27 cellular contexts compared by ENCODE assay signal in the genomic region with DNA sequence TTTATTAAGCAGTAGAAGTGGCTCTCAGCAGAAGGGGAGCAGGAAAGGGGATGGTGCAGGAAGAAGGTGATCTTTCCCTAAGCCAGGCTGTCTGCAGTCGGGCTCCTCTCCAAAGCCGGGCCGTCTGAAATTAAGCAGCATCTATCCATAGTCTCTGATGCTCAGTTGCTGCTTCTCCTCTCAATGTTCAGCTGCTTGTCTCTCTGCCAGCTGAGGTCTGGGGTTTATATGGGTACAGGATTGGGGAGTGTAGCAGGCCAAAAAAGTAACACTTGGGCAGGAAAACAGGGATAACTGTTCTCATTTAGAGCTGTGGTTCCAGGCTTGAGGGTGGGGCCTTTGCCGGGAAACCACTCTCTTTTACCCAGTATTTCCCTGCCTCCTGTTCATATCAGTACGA. TPM values are rescaled to one million over a fixed set of nuclear protein-coding genes. Genes with fewer than 3 reads are reported as not detected.
DNase-seq lines count a peak whose midpoint lies in the region; FAIRE-seq and TF ChIP-seq lines count a peak whose summit lies in the region.
"Had no signal": no experiment of that assay in that cellular context is flagged by ENCODE, and none has a peak within 500 bp of the region (broad histone marks: within the 10 kb centered on the region; RNA-seq: fewer than 3 reads in every experiment).

No MANE protein-coding gene starts in this region.

- in situ Hi-C loops in ACHN (cut with HindIII; ENCODE audit: low pct_ligation_motif_present, low pct_unique_long_range_greater_than_20kb, low sequenced_read_pairs) = no loop called here

- no peak overlapping the region for H3K4me3 Mint-ChIP-seq in H9
- no peak overlapping the region for H3K4me3 Mint-ChIP-seq in neural progenitor cell
- H3K4me3 Mint-ChIP-seq: CD4-positive, alpha-beta T cell had no signal

- H3T11ph ChIP-seq in H9 (ENCODE audit: low read length) = no peak overlapping the region

- WGBS in H9 (ENCODE audit: extremely low coverage, insufficient read length, low lambda C conversion rate) = no CpG with 5 or more reads among the region's 5 CpGs
- WGBS in H1 (ENCODE audit: extremely low coverage in 1 of 2, insufficient coverage in 1 of 2, insufficient read length in 1 of 2, insufficient replicate concordance in 2 of 2, low coverage in 1 of 2, low lambda C conversion rate in 2 of 2, missing lambda C conversion rate in 1 of 2), 2 experiments = 70% methylated on average over 5 of the region's 5 CpGs; no CpG with 5 or more reads in 1 of the 2 experiments
- WGBS in mesenchymal stem cell = 66% methylated on average over 5 of the region's 5 CpGs
- 39 to 77% (median 63%) methylated on average over 5 of the region's 5 CpGs for WGBS in stomach, 5 donors

- H3K14ac ChIP-seq in H9 (ENCODE audit: insufficient read depth, low read length) (no peak overlapping the region), H1 (ENCODE audit: insufficient read length) (no peak overlapping the region), mesenchymal stem cell (ENCODE audit: low read length in 2 of 2) (peak overlapping the region in 1 of 2 experiments; percentile 28)

- no peak overlapping the region for H2BK120ac ChIP-seq in H9 (ENCODE audit: low read depth, low read length, poor library complexity, severe bottlenecking)
- H2BK120ac ChIP-seq in H1 (replicated peaks; ENCODE audit: low read depth, low read length) = no peak overlapping the region
- no peak overlapping the region for H2BK120ac ChIP-seq in mesenchymal stem cell (ENCODE audit: low read depth, low read length)

- H3K18ac ChIP-seq in H9 (ENCODE audit: insufficient read length, low read depth, low read length) = no peak overlapping the region
- H3K18ac ChIP-seq in H1 (ENCODE audit: extremely low read depth, low read length) = no peak overlapping the region
- H3K18ac ChIP-seq in mesenchymal stem cell (ENCODE audit: low read depth in 1 of 2, low read length in 2 of 2) = no peak overlapping the region

- H4K20me1 ChIP-seq in H9 (ENCODE audit: control insufficient read depth, insufficient read depth, insufficient read length) (no peaks in the 10 kb centered on the region), H1 (replicated peaks in 1 of 2; ENCODE audit: control insufficient read depth in 1 of 2, insufficient read depth in 2 of 2, low read length in 2 of 2) (no peaks in the 10 kb centered on the region), neural progenitor cell (ENCODE audit: low read depth) (no peaks in the 10 kb centered on the region)
- H4K20me1 ChIP-seq: BLaER1 treated with 17β-estradiol and CSF1 and Interleukin-3, amounts not matched to agents 10 nM and 100 nM had no signal

- H3K4me3 ChIP-seq in H1 (ENCODE audit: extremely low read depth in 1 of 4, insufficient read depth in 2 of 4, low read depth in 3 of 4, low read length in 4 of 4) (no peak overlapping the region), neural progenitor cell (no peak overlapping the region), rectal smooth muscle tissue (ENCODE audit: low read length) (no peak overlapping the region), mesenchymal stem cell (ENCODE audit: insufficient read depth in 1 of 2, low read depth in 1 of 2, low read length in 2 of 2) (no peak overlapping the region), stomach (no peak overlapping the region)
- H3K4me3 ChIP-seq: BLaER1 treated with 17β-estradiol and CSF1 and Interleukin-3, amounts not matched to agents 10 nM and 100 nM; K562; PC-9 had no signal

- intact Hi-C loops in stomach (cut with DNase I; ENCODE audit: low total_unique reads) = no loop called here

- H2BK5ac ChIP-seq in H9 (ENCODE audit: insufficient read length, low read length) (no peak overlapping the region), H1 (ENCODE audit: low read depth, low read length) (no peak overlapping the region), mesenchymal stem cell (ENCODE audit: low read depth, low read length, poor library complexity, severe bottlenecking) (no peak overlapping the region)

- H2BK20ac ChIP-seq in H9 (ENCODE audit: low read depth, low read length, poor library complexity, severe bottlenecking) (no peak overlapping the region), H1 (ENCODE audit: low read length) (no peak overlapping the region)

- H2BK12ac ChIP-seq in H9 (ENCODE audit: insufficient read length, low read depth, low read length) = no peak overlapping the region
- no peak overlapping the region for H2BK12ac ChIP-seq in H1 (ENCODE audit: low read depth, low read length)
- no peak overlapping the region for H2BK12ac ChIP-seq in mesenchymal stem cell (ENCODE audit: low read length in 2 of 2)

- no peak overlapping the region; a peak in 1 of 7 replicates for H3K27ac Mint-ChIP-seq in H9
- peak overlapping the region; percentile 53 for H3K27ac Mint-ChIP-seq in neural progenitor cell
- H3K27ac Mint-ChIP-seq: CD4-positive, alpha-beta T cell had no signal

- no peak overlapping the region for H4K91ac ChIP-seq in H9 (ENCODE audit: insufficient read length, low read depth, low read length)
- no peak overlapping the region for H4K91ac ChIP-seq in H1 (replicated peaks; ENCODE audit: insufficient read length, low read length)
- no peak overlapping the region for H4K91ac ChIP-seq in mesenchymal stem cell (ENCODE audit: low read length)

- H3K23me2 ChIP-seq in H9 (ENCODE audit: insufficient read length, low read depth, low read length, poor library complexity, severe bottlenecking) (no peaks in the 10 kb centered on the region), H1 (ENCODE audit: low read depth, low read length) (no peaks in the 10 kb centered on the region; the same call in 1 of the 2 replicates)

- H4K8ac ChIP-seq in H9 (replicated peaks; ENCODE audit: insufficient read length, low read depth, low read length) (no peak overlapping the region), H1 (ENCODE audit: extremely low read depth, insufficient read depth, low read length) (no peak overlapping the region), mesenchymal stem cell (ENCODE audit: low read length) (no peak overlapping the region)

- H3K36me3 Mint-ChIP-seq in H9 (ENCODE audit: insufficient read depth in 1 of 3, low read depth in 3 of 3) (no peaks in the 10 kb centered on the region), neural progenitor cell (no peaks in the 10 kb centered on the region)

- no peaks in the 10 kb centered on the region; a peak in 1 of 5 replicates for H3K9me3 Mint-ChIP-seq in H9
- no peaks in the 10 kb centered on the region for H3K9me3 Mint-ChIP-seq in neural progenitor cell
- H3K9me3 Mint-ChIP-seq: CD4-positive, alpha-beta T cell had no signal

- no peaks in the 10 kb centered on the region; the same call in 1 of the 2 replicates for H3K4me1 ChIP-seq in H9 (ENCODE audit: insufficient read depth, low read length)
- H3K4me1 ChIP-seq in H1 (replicated peaks in 1 of 4; ENCODE audit: control insufficient read depth in 3 of 4, insufficient read depth in 4 of 4, low read length in 3 of 4) = peaks cover 0 to 7% (median 0%) of the 10 kb centered on the region in 4 experiments; a peak in 1 of 7 replicates
- no peaks in the 10 kb centered on the region for H3K4me1 ChIP-seq in neural progenitor cell
- peaks cover 3% of the 10 kb centered on the region for H3K4me1 ChIP-seq in rectal smooth muscle tissue (ENCODE audit: control insufficient read depth, insufficient read depth, low read length)
- peaks cover 5% of the 10 kb centered on the region for H3K4me1 ChIP-seq in mesenchymal stem cell (ENCODE audit: control insufficient read depth, insufficient read depth, low read depth, low read length)
- H3K4me1 ChIP-seq in stomach = peaks cover 0 to 7% (median 2%) of the 10 kb centered on the region in 4 donors
- H3K4me1 ChIP-seq: BLaER1 treated with 17β-estradiol and CSF1 and Interleukin-3, amounts not matched to agents 10 nM and 100 nM had no signal

- no peak for FAIRE-seq in H1 (lab: Jason Lieb, UNC)
- FAIRE-seq: HTR-8/SVneo, K562 had no signal

- TF ChIP-seq POLR2A in H1 (IDR thresholded peaks at IDR 0.05; ENCODE audit: control extremely low read depth in 1 of 2, low read depth in 2 of 2, low read length in 2 of 2) = no peak
- no peak for TF ChIP-seq POLR2A in stomach (IDR thresholded peaks at IDR 0.05)

- H2AK5ac ChIP-seq in H9 (ENCODE audit: insufficient read length, low read length) (no peak overlapping the region), H1 (ENCODE audit: low read depth, low read length) (no peak overlapping the region), mesenchymal stem cell (ENCODE audit: low read length, severe bottlenecking) (no peak overlapping the region)

- H2BK15ac ChIP-seq in H9 (ENCODE audit: low read depth, low read length) (no peak overlapping the region), H1 (ENCODE audit: low read length) (no peak overlapping the region), mesenchymal stem cell (ENCODE audit: low read depth, poor library complexity, severe bottlenecking) (no peak overlapping the region)

- H3K27me3 ChIP-seq in H9 (ENCODE audit: insufficient read depth, low read length) (no peaks in the 10 kb centered on the region), H1 (replicated peaks in 1 of 4; ENCODE audit: control insufficient read depth in 3 of 4, extremely low read depth in 1 of 4, insufficient read depth in 3 of 4, low read length in 3 of 4) (no peaks in the 10 kb centered on the region), neural progenitor cell (no peaks in the 10 kb centered on the region), rectal smooth muscle tissue (ENCODE audit: control insufficient read depth, insufficient read depth, low read length) (no peaks in the 10 kb centered on the region), mesenchymal stem cell (ENCODE audit: control insufficient read depth in 1 of 2, insufficient read depth in 1 of 2, low read length in 2 of 2) (no peaks in the 10 kb centered on the region), stomach (no peaks in the 10 kb centered on the region)
- H3K27me3 ChIP-seq: BLaER1 treated with 17β-estradiol and CSF1 and Interleukin-3, amounts not matched to agents 10 nM and 100 nM had no signal

- no peak for DNase-seq in H9
- DNase-seq in H1 (ENCODE audit: low read depth in 1 of 2, low spot score in 2 of 2) = no peak
- DNase-seq in neural progenitor cell (ENCODE audit: low spot score) = no peak
- DNase-seq in mesenchymal stem cell = no peak
- DNase-seq in stomach = no peak
- DNase-seq in ACHN = no peak
- no peak for DNase-seq in NCI-H1105 treated with DMSO at 0.1 percent for 48 hours (lab: John Stamatoyannopoulos, UW)
- DNase-seq: CD4-positive, alpha-beta T cell; COR-L47; DMS53; GOT3; Kasumi-1; MV-4-11; NCI-H1105; NCI-H2029; NCI-H446 treated with DMSO at 0.1 percent for 48 hours; NCI-H526 treated with DMSO at 0.1 percent for 48 hours; PC-9; Right ventricle myocardium superior; RPMI8226 had no signal

- no peaks in the 10 kb centered on the region for H3K79me1 ChIP-seq in H9 (ENCODE audit: insufficient read depth, low read depth, low read length, poor library complexity, severe bottlenecking)
- H3K79me1 ChIP-seq in H1 (ENCODE audit: low read depth, low read length) = no peaks in the 10 kb centered on the region
- no peaks in the 10 kb centered on the region for H3K79me1 ChIP-seq in mesenchymal stem cell (replicated peaks; ENCODE audit: low read length, poor library complexity, severe bottlenecking)

- H3K27ac ChIP-seq in H9 (ENCODE audit: insufficient read length, low read depth, low read length) (no peak overlapping the region), H1 (ENCODE audit: low read depth, low read length) (no peak overlapping the region), neural progenitor cell (no peak overlapping the region), rectal smooth muscle tissue (ENCODE audit: low read depth, low read length) (peak overlapping the region; percentile 27), mesenchymal stem cell (ENCODE audit: low read length, poor library complexity, severe bottlenecking) (no peak overlapping the region), stomach (no peak overlapping the region)
- H3K27ac ChIP-seq: BLaER1 treated with 17β-estradiol and CSF1 and Interleukin-3, amounts not matched to agents 10 nM and 100 nM; PC-9 had no signal

- TF ChIP-seq RAD21 in H1 (IDR thresholded peaks at IDR 0.05 in 1 of 2, conservative IDR thresholded peaks at IDR 0.05 in 1 of 2; ENCODE audit: low read depth in 2 of 2, low read length in 2 of 2) = no peak

- H3K4me2 ChIP-seq in H9 (ENCODE audit: insufficient read depth, insufficient read length, low read length) = no peak overlapping the region
- H3K4me2 ChIP-seq in H1 (ENCODE audit: insufficient read depth in 1 of 2, low read depth in 2 of 2, low read length in 2 of 2) = no peak overlapping the region
- H3K4me2 ChIP-seq in neural progenitor cell = no peak overlapping the region
- no peak overlapping the region for H3K4me2 ChIP-seq in mesenchymal stem cell (ENCODE audit: low read length, poor library complexity, severe bottlenecking)
- H3K4me2 ChIP-seq: BLaER1 treated with 17β-estradiol and CSF1 and Interleukin-3, amounts not matched to agents 10 nM and 100 nM; PC-9 had no signal

- peak overlapping the region; percentile 23 for H2AFZ ChIP-seq in H9 (ENCODE audit: low read length)
- H2AFZ ChIP-seq in H1 (ENCODE audit: low read length) = peak overlapping the region; percentile 27; the same call in 1 of the 2 replicates
- H2AFZ ChIP-seq in neural progenitor cell (replicated peaks) = peak overlapping the region; percentile 50
- H2AFZ ChIP-seq in mesenchymal stem cell (ENCODE audit: low read depth, low read length) = no peak overlapping the region
- H2AFZ ChIP-seq: PC-9 had no signal

- H3K9ac ChIP-seq in H9 (ENCODE audit: extremely low read depth, insufficient read length, low read length) = no peak overlapping the region
- H3K9ac ChIP-seq in H1 (replicated peaks in 1 of 4; ENCODE audit: extremely low read depth in 1 of 4, low read depth in 3 of 4, low read length in 3 of 4) = no peak overlapping the region
- no peak overlapping the region for H3K9ac ChIP-seq in neural progenitor cell
- H3K9ac ChIP-seq in rectal smooth muscle tissue (ENCODE audit: low read length) = no peak overlapping the region
- H3K9ac ChIP-seq in mesenchymal stem cell (ENCODE audit: low read length) = no peak overlapping the region
- H3K9ac ChIP-seq: BLaER1 treated with 17β-estradiol and CSF1 and Interleukin-3, amounts not matched to agents 10 nM and 100 nM had no signal

- TF ChIP-seq CTCF in H9 (conservative IDR thresholded peaks at IDR 0.05) (no peak), H1 (IDR thresholded peaks at IDR 0.05; ENCODE audit: control extremely low read depth in 1 of 3, insufficient read depth in 1 of 3, low read depth in 1 of 3, low read length in 3 of 3) (no peak), neural progenitor cell (IDR thresholded peaks at IDR 0.05) (no peak), stomach (IDR thresholded peaks at IDR 0.05) (no peak)

- H3K79me2 ChIP-seq in H9 (ENCODE audit: insufficient read depth, low read length) (no peaks in the 10 kb centered on the region), H1 (ENCODE audit: control insufficient read depth in 1 of 2, insufficient read depth in 2 of 2, low read length in 2 of 2) (no peaks in the 10 kb centered on the region), neural progenitor cell (ENCODE audit: low read depth) (no peaks in the 10 kb centered on the region)

- H3F3A ChIP-seq in neural progenitor cell (ENCODE audit: low read depth) = no peaks in the 10 kb centered on the region

- H3K56ac ChIP-seq in H9 (ENCODE audit: insufficient read length, low read depth, low read length) (no peak overlapping the region), H1 (replicated peaks; ENCODE audit: insufficient read length, low read depth, low read length) (no peak overlapping the region)

- no peaks in the 10 kb centered on the region for H3K36me3 ChIP-seq in H1 (ENCODE audit: control insufficient read depth in 2 of 4, insufficient read depth in 4 of 4, low read length in 3 of 4)
- H3K36me3 ChIP-seq in neural progenitor cell = no peaks in the 10 kb centered on the region
- H3K36me3 ChIP-seq in rectal smooth muscle tissue (ENCODE audit: control insufficient read depth, insufficient read depth, low read length) = no peaks in the 10 kb centered on the region
- no peaks in the 10 kb centered on the region for H3K36me3 ChIP-seq in mesenchymal stem cell (ENCODE audit: control insufficient read depth in 1 of 2, insufficient read depth in 2 of 2, low read depth in 1 of 2, low read length in 2 of 2)
- no peaks in the 10 kb centered on the region for H3K36me3 ChIP-seq in stomach
- H3K36me3 ChIP-seq: BLaER1 treated with 17β-estradiol and CSF1 and Interleukin-3, amounts not matched to agents 10 nM and 100 nM had no signal

- H3K9me3 ChIP-seq in H9 (ENCODE audit: control insufficient read depth, low read depth, low read length) = no peaks in the 10 kb centered on the region
- H3K9me3 ChIP-seq in H1 (ENCODE audit: insufficient read depth in 2 of 2, low read depth in 1 of 2, low read length in 1 of 2) = no peaks in the 10 kb centered on the region
- H3K9me3 ChIP-seq in neural progenitor cell (ENCODE audit: low read depth) = no peaks in the 10 kb centered on the region
- peaks cover 5% of the 10 kb centered on the region for H3K9me3 ChIP-seq in mesenchymal stem cell (ENCODE audit: control insufficient read depth, low read length)
- H3K9me3 ChIP-seq in stomach = no peaks in the 10 kb centered on the region

- H3K23ac ChIP-seq in H9 (ENCODE audit: insufficient read length, low read depth, low read length) = no peak overlapping the region
- no peak overlapping the region for H3K23ac ChIP-seq in H1 (ENCODE audit: insufficient read length)
- H3K23ac ChIP-seq in mesenchymal stem cell (ENCODE audit: low read length in 2 of 2) = no peak overlapping the region

- TF ChIP-seq EP300 in H1 (IDR thresholded peaks at IDR 0.05; ENCODE audit: borderline replicate concordance in 1 of 2, low read depth in 2 of 2, low read length in 2 of 2) (no peak), stomach (IDR thresholded peaks at IDR 0.05) (no peak)

- H3K4ac ChIP-seq in H9 (ENCODE audit: low read depth, low read length) (no peak overlapping the region), H1 (replicated peaks; ENCODE audit: insufficient read length, low read depth, low read length) (no peak overlapping the region), mesenchymal stem cell (ENCODE audit: low read depth in 1 of 2, low read length in 2 of 2) (no peak overlapping the region)

- H4K5ac ChIP-seq in H9 (ENCODE audit: insufficient read length, low read depth, low read length) (no peak overlapping the region), H1 (ENCODE audit: insufficient read length, low read depth, low read length) (no peak overlapping the region)

- H3K4me1 Mint-ChIP-seq in H9 (peaks cover 25 to 29% of the 10 kb centered on the region in 2 experiments), neural progenitor cell (no peaks in the 10 kb centered on the region)

- CTCF ChIA-PET in H1 (lab: Charles Lee; ENCODE audit: partially characterized antibody) = interaction anchor here (0.6 kb wide), 1 partner anchor 321 kb away, joined by 3 read pairs; no protein-coding TSS in a partner anchor

- POLR2A ChIA-PET in H1 (lab: Charles Lee; ENCODE audit: partially characterized antibody) = no interaction called here

- H3K27me3 Mint-ChIP-seq in H9 (ENCODE audit: low read depth) = peaks cover 2% of the 10 kb centered on the region
- no peaks in the 10 kb centered on the region for H3K27me3 Mint-ChIP-seq in neural progenitor cell (ENCODE audit: insufficient read depth, low read depth)

RNA-seq across cellular contexts. Expression of a gene that starts 39.2 kb away (rescaled TPM):
- total RNA-seq in H9 (2021) (not detected in 2 replicates), neural progenitor cell (ENCODE audit: low replicate concordance) (not detected in 2 replicates), stomach (10 to 100 TPM in 2 of 5 donors, 1 to 10 TPM in 2, not detected in 1; 1.8 to 21.1 (median 12.9) TPM)
- total RNA-seq in H1 (2021; fragmentation: NEBNext Ultra II Directional; extraction: Animal tissue kit (Norgen Biotek cat#: 25700)) = not detected in 2 replicates
- polyA plus RNA-seq in H1 (2011; rRNA removed) (not detected in 2 replicates), stomach (1 to 10 TPM; 1.4 to 9.2 (median 6.7) TPM)
- polyA plus RNA-seq in H1 (2011; cell fraction: cytosol; rRNA removed) = not detected
- not detected for polyA plus RNA-seq in H1 (2011; cell fraction: nucleus; rRNA removed)
- not detected in 4 replicates for polyA plus RNA-seq in H1 (2012, experiment 1 of 2)
- not detected for polyA plus RNA-seq in H1 (2012, experiment 2 of 2)
- polyA plus RNA-seq in H1 (2013, experiment 1 of 2) = not detected
- polyA plus RNA-seq in H1 (2013, experiment 2 of 2) = not detected
- polyA minus RNA-seq in H1 (2011; rRNA and poly(A)+ RNA removed) = not detected in 2 replicates
- polyA minus RNA-seq in H1 (2011; cell fraction: cytosol; rRNA and poly(A)+ RNA removed) = not detected
- not detected for polyA minus RNA-seq in H1 (2011; cell fraction: nucleus; rRNA and poly(A)+ RNA removed)
- not detected for polyA plus RNA-seq in mesenchymal stem cell (2013, experiment 1 of 2)
- polyA plus RNA-seq in mesenchymal stem cell (2013, experiment 2 of 2) = not detected
- total RNA-seq: A172; CD4-positive, alpha-beta T cell; G401; K562; MCF 10A; PC-9; Right ventricle myocardium superior had no signal
- polyA plus RNA-seq: K562 had no signal

RNA-seq across cellular contexts. Expression of a gene that starts 54.4 kb away (rescaled TPM):
- 2.6 and 3.2 TPM in 2 replicates for total RNA-seq in H9 (2021)
- total RNA-seq in H1 (2021; fragmentation: NEBNext Ultra II Directional; extraction: Animal tissue kit (Norgen Biotek cat#: 25700)) = 2.1 and 3.5 TPM in 2 replicates
- polyA plus RNA-seq in H1 (2011; rRNA removed) = 1.3 and 1.9 TPM in 2 replicates
- polyA plus RNA-seq in H1 (2011; cell fraction: cytosol; rRNA removed) = 1.9 TPM
- polyA plus RNA-seq in H1 (2011; cell fraction: nucleus; rRNA removed) = 0.94 TPM
- 1.1 to 2.2 TPM (median 1.2 TPM) in 4 replicates for polyA plus RNA-seq in H1 (2012, experiment 1 of 2)
- polyA plus RNA-seq in H1 (2012, experiment 2 of 2) = 0.17 TPM
- polyA plus RNA-seq in H1 (2013, experiment 1 of 2) = 1.2 TPM
- 1.3 TPM for polyA plus RNA-seq in H1 (2013, experiment 2 of 2)
- 3.3 and 4.6 TPM in 2 replicates for polyA minus RNA-seq in H1 (2011; rRNA and poly(A)+ RNA removed)
- 3.0 TPM for polyA minus RNA-seq in H1 (2011; cell fraction: cytosol; rRNA and poly(A)+ RNA removed)
- polyA minus RNA-seq in H1 (2011; cell fraction: nucleus; rRNA and poly(A)+ RNA removed) = 8.8 TPM
- total RNA-seq in neural progenitor cell (ENCODE audit: low replicate concordance) = 16.8 and 30.7 TPM in 2 replicates
- 8.3 TPM for polyA plus RNA-seq in mesenchymal stem cell (2013, experiment 1 of 2)
- 9.4 TPM for polyA plus RNA-seq in mesenchymal stem cell (2013, experiment 2 of 2)
- total RNA-seq in stomach = 10 to 100 TPM in 2 of 5 donors, 1 to 10 TPM in 3; 3.6 to 57.6 (median 9.9) TPM
- polyA plus RNA-seq in stomach = 1 to 10 TPM; 1.4 to 2.7 (median 1.8) TPM
